Comparison of ENCODE assay signal across 13 cellular contexts in genomic region chr1:8477983-8478362, GRCh38.
DNase-seq lines count a peak whose midpoint lies in the region; ATAC-seq and TF ChIP-seq lines count a peak whose summit lies in the region.
"Had no signal": no experiment of that assay in that cellular context is flagged by ENCODE, and none has a peak within 500 bp of the region (broad histone marks: within the 10 kb centered on the region; RNA-seq: fewer than 3 reads in every experiment).

No MANE protein-coding gene starts in this region.

- peak; percentile 33 for DNase-seq in GM03348 (ENCODE audit: low spot score)
- no peak for DNase-seq in endodermal cell
- DNase-seq in psoas muscle: no peak
- no peak for DNase-seq in A172 (ENCODE audit: low spot score)
- no peak for DNase-seq in colonic mucosa
- DNase-seq: central memory CD4-positive, alpha-beta T cell; NCI-H2107; NK-92 treated with Interleukin-12 subunit alpha and Interleukin-12 subunit beta, amount 100 ng/mL, for 24 hours; right cardiac atrium had no signal

- H3K4me3 ChIP-seq in KMS-11 (IDR thresholded peaks at IDR 0.05; ENCODE audit: insufficient read depth, low read depth, low read length): no peak overlapping the region
- H3K4me3 ChIP-seq in endodermal cell (ENCODE audit: low read length): no peak overlapping the region
- H3K4me3 ChIP-seq in psoas muscle: no peak overlapping the region
- H3K4me3 ChIP-seq in colonic mucosa: no peak overlapping the region
- H3K4me3 ChIP-seq: tibial nerve had no signal

- peaks cover 24% of the 10 kb centered on the region for H3K4me1 Mint-ChIP-seq in endodermal cell

- H3K36me3 ChIP-seq in KMS-11 (ENCODE audit: insufficient read depth) (no peaks in the 10 kb centered on the region), endodermal cell (ENCODE audit: control insufficient read depth, insufficient read depth, low read length) (peaks cover 2% of the 10 kb centered on the region), psoas muscle (ENCODE audit: insufficient read depth in 1 of 2, low read depth in 1 of 2) (no peaks in the 10 kb centered on the region), colonic mucosa (no peaks in the 10 kb centered on the region)
- H3K36me3 ChIP-seq: tibial nerve had no signal

- no peak for TF ChIP-seq CTCF in KMS-11 (conservative IDR thresholded peaks at IDR 0.05; ENCODE audit: low read depth, low read length)
- TF ChIP-seq CTCF in endodermal cell (conservative IDR thresholded peaks at IDR 0.05): no peak
- no peak for TF ChIP-seq CTCF in psoas muscle (IDR thresholded peaks at IDR 0.05)
- no peak for TF ChIP-seq CTCF in colonic mucosa (IDR thresholded peaks at IDR 0.05)

- H3K27ac Mint-ChIP-seq in endodermal cell: peak overlapping the region; percentile 22

- ATAC-seq in psoas muscle (peak in 2 of 4 donors; percentile 5 to 35), HG03520 (IDR thresholded peaks at IDR 0.05; ENCODE audit: unreplicated experiment) (no peak), GM18858 (IDR thresholded peaks at IDR 0.05; ENCODE audit: unreplicated experiment) (no peak)

- H3K4me1 ChIP-seq in KMS-11 (ENCODE audit: low read depth, poor library complexity, severe bottlenecking): peaks cover 54% of the 10 kb centered on the region
- no peaks in the 10 kb centered on the region for H3K4me1 ChIP-seq in endodermal cell (ENCODE audit: control insufficient read depth, insufficient read depth, low read length)
- H3K4me1 ChIP-seq in psoas muscle: peaks cover 30% of the 10 kb centered on the region
- no peaks in the 10 kb centered on the region for H3K4me1 ChIP-seq in colonic mucosa

- intact Hi-C loops in psoas muscle (cut with DNase I): loop anchor here in 1 of 2 donors (5.0 kb wide), 1 partner anchor 49 kb away; no protein-coding TSS in a partner anchor
- intact Hi-C loops in colonic mucosa (cut with DNase I): no loop called here

- H3K9me3 ChIP-seq in endodermal cell (ENCODE audit: control insufficient read depth, low read length) (no peaks in the 10 kb centered on the region), psoas muscle (no peaks in the 10 kb centered on the region), colonic mucosa (no peaks in the 10 kb centered on the region)
- H3K9me3 ChIP-seq: tibial nerve had no signal

- H3K4me2 ChIP-seq in KMS-11: peak overlapping the region; percentile 64; the same call in 1 of the 2 replicates

- H3K79me2 ChIP-seq in KMS-11 (ENCODE audit: insufficient read depth, low read depth): no peaks in the 10 kb centered on the region

- no peak overlapping the region for H3K27ac ChIP-seq in KMS-11
- H3K27ac ChIP-seq in endodermal cell (ENCODE audit: low read depth, low read length): no peak overlapping the region
- H3K27ac ChIP-seq in psoas muscle: peak overlapping the region; percentile 14
- H3K27ac ChIP-seq in colonic mucosa: no peak overlapping the region

- no peaks in the 10 kb centered on the region for H3K27me3 Mint-ChIP-seq in endodermal cell (ENCODE audit: insufficient read depth)

- H4K20me1 ChIP-seq in KMS-11 (ENCODE audit: insufficient read depth): peaks cover 14% of the 10 kb centered on the region

- H3K9ac ChIP-seq in KMS-11 (no peak overlapping the region), endodermal cell (ENCODE audit: extremely low read depth, low read length, poor library complexity, severe bottlenecking) (no peak overlapping the region), colonic mucosa (ENCODE audit: low read depth in 2 of 2, low read length in 2 of 2) (no peak overlapping the region)

- no peak overlapping the region for H2AFZ ChIP-seq in KMS-11 (ENCODE audit: low read depth)

- H3K9me3 Mint-ChIP-seq in endodermal cell: no peaks in the 10 kb centered on the region

- WGBS in endodermal cell (ENCODE audit: insufficient coverage in 1 of 2, insufficient read length in 1 of 2), 2 experiments: 83 to 96% methylated on average over 1 to 2 of the region's 2 CpGs
- WGBS in psoas muscle, 3 donors: 74 to 95% (median 85%) methylated on average over 2 of the region's 2 CpGs

- peaks cover 18% of the 10 kb centered on the region for H3K36me3 Mint-ChIP-seq in endodermal cell (ENCODE audit: low read depth)

- H3K27me3 ChIP-seq in KMS-11 (ENCODE audit: insufficient read depth, low read depth) (peaks cover 11% of the 10 kb centered on the region; the same call in 1 of the 2 replicates), endodermal cell (ENCODE audit: control insufficient read depth, insufficient read depth, low read length, poor library complexity, severe bottlenecking) (no peaks in the 10 kb centered on the region), psoas muscle (ENCODE audit: insufficient read depth in 3 of 3, low read length in 2 of 3) (no peaks in the 10 kb centered on the region), colonic mucosa (no peaks in the 10 kb centered on the region)
- H3K27me3 ChIP-seq: tibial nerve had no signal

- H3K4me3 Mint-ChIP-seq in endodermal cell: no peak overlapping the region
